26 cellular contexts compared by ENCODE assay signal in the genomic region with DNA sequence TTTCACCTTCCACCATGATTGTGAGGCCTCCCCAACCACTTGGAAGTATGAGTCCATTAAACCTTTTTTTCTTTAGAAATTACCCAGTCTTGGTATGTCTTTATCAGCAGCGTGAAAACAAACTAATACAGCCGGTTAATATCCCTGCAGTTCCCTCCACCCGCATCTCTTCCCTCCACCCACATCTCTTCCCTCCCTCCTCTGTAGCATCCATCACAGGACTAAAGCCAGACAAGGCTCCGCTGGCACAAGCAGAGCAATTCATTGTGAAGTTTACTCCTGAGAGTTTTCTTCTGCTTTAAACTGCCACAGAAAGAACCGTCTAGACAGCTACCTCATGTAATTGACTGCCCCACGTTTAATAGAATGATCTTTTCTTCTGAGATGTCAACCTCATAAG.
"Had no signal": no experiment of that assay in that cellular context is flagged by ENCODE, and none has a peak within 500 bp of the region (broad histone marks: within the 10 kb centered on the region; RNA-seq: fewer than 3 reads in every experiment).

No MANE protein-coding gene starts in this region.

- H3K36me3 Mint-ChIP-seq: naive thymus-derived CD8-positive, alpha-beta T cell had no signal

- H3K4me1 Mint-ChIP-seq: naive thymus-derived CD8-positive, alpha-beta T cell had no signal

- H3K4me3 Mint-ChIP-seq: naive thymus-derived CD8-positive, alpha-beta T cell; neural progenitor cell had no signal

- H3K9me3 ChIP-seq: left ventricle myocardium inferior, lower lobe of right lung, pancreas, psoas muscle, sigmoid colon, upper lobe of left lung, uterus had no signal

- H3K27ac Mint-ChIP-seq: naive thymus-derived CD8-positive, alpha-beta T cell; neural progenitor cell had no signal

- H3K9ac ChIP-seq: neural progenitor cell had no signal

- H2AFZ ChIP-seq: hepatocyte, neural progenitor cell had no signal

- DNase-seq: central memory CD4-positive, alpha-beta T cell; cortex of kidney; dorsolateral prefrontal cortex; effector CD8-positive, alpha-beta T cell; foreskin keratinocyte; head of caudate nucleus; kidney; left cardiac atrium; left ventricle myocardium inferior; lower lobe of right lung; mesendoderm; naive thymus-derived CD8-positive, alpha-beta T cell; nucleus accumbens; pancreas; psoas muscle; retina; sigmoid colon; stimulated activated CD4-positive, alpha-beta T cell treated with anti-CD3 and anti-CD28 coated beads, Interleukin-2, amount 100 ng/mL, for 24 hours; stimulated activated CD4-positive, alpha-beta T cell treated with anti-CD3 and anti-CD28 coated beads, Interleukin-4, amount 100 ng/mL, for 4 hours; stimulated activated naive CD4-positive, alpha-beta T cell; upper lobe of left lung; uterus had no signal

- H3K4me3 ChIP-seq: dorsolateral prefrontal cortex, hepatocyte, lower lobe of right lung, neural progenitor cell, pancreas, psoas muscle, sigmoid colon, skin epidermis, upper lobe of left lung, uterus had no signal

- H3K36me3 ChIP-seq: left ventricle myocardium inferior, lower lobe of right lung, neural progenitor cell, pancreas, sigmoid colon, upper lobe of left lung, uterus had no signal

- ATAC-seq: esophagus mucosa; foreskin keratinocyte; lower lobe of right lung; naive thymus-derived CD8-positive, alpha-beta T cell; pancreas; psoas muscle had no signal

- H3K27me3 ChIP-seq: foreskin keratinocyte, hepatocyte, neural progenitor cell, pancreas, sigmoid colon, upper lobe of left lung, uterus had no signal

- H3K4me1 ChIP-seq: uterus had no signal

- H3K4me2 ChIP-seq: hepatocyte, neural progenitor cell had no signal

- H3K27ac ChIP-seq: dorsolateral prefrontal cortex, foreskin keratinocyte, hepatocyte, lower lobe of right lung, neural progenitor cell, skin epidermis, uterus had no signal
